ENCODE assay signal across 8 cellular contexts in the genomic region with DNA sequence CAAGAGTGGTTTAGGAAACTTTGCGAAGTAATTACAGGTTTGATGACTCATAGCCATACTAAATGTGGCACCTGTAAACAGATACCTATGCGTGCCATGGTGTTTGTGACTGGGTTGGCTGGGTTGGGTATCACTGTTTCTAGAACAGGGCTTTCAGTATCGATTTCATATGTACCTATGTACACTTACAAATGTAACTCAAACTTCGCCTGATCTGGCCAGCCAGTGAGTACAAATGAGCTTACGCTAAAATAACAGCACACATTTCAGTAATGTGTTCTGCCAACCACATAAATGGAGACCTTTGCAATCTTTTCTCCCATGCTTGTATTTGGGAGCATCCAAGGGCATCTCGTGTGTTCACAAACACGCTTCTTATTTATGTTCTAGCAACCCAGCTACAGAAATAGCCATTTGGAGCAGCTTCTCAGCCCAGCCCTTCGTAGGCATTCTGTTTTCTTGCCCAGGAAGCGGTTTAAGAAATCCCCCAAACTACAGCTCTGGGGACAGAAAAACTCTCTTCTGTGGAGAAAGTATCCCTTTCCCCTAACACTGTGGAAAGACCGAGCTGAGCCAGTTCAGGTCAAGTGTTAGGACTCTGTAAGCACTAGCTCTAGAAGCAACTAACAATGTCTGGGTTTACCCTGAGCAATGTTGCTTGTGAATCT. TPM values are rescaled to one million over a fixed set of nuclear protein-coding genes. Genes with fewer than 3 reads are reported as not detected.
A peak's percentile ranks its signal among the peaks of the same experiment; 100 is the strongest.
DNase-seq lines count a peak whose midpoint lies in the region; ATAC-seq, FAIRE-seq and TF ChIP-seq lines count a peak whose summit lies in the region.

No MANE protein-coding gene starts in this region.

- intact Hi-C loops in OCI-LY7 (cut with micrococcal nuclease; ENCODE audit: unreplicated experiment), result no loop called here
- intact Hi-C loops in K562 (cut with micrococcal nuclease), result no loop called here
- intact Hi-C loops in kidney (cut with DNase I), result no loop called here

- CTCF ChIA-PET in OCI-LY7 (lab: Charles Lee; ENCODE audit: unreplicated experiment), result no interaction called here
- CTCF ChIA-PET in K562 (lab: Yijun Ruan, JAX; ENCODE audit: low intra/inter-chr PET ratio), result no interaction called here
- CTCF ChIA-PET in SK-N-SH (lab: Yijun Ruan, JAX), result interaction anchor here (1.4 kb wide), 1 partner anchor 14 kb away, joined by 5 read pairs; no protein-coding TSS in a partner anchor

- WGBS in K562 (ENCODE audit: insufficient coverage, low coverage, missing lambda C conversion rate), result 58% methylated on average over 10 of the region's 10 CpGs
- WGBS in SK-N-SH (ENCODE audit: low lambda C conversion rate), result 87% methylated on average over 10 of the region's 10 CpGs

- no peak overlapping the region for H3K4me2 ChIP-seq in OCI-LY7 (ENCODE audit: low read length)
- H3K4me2 ChIP-seq in K562 (ENCODE audit: insufficient read depth, low read length), result no peak overlapping the region
- H3K4me2 ChIP-seq in SK-N-SH, result no peak overlapping the region

- H3K79me2 ChIP-seq in OCI-LY7 (ENCODE audit: insufficient read depth, low read depth, low read length), result no peaks in the 10 kb centered on the region
- no peaks in the 10 kb centered on the region for H3K79me2 ChIP-seq in K562 (ENCODE audit: control insufficient read depth, insufficient read depth, low read length)
- no peaks in the 10 kb centered on the region for H3K79me2 ChIP-seq in SK-N-SH (ENCODE audit: insufficient read depth)

- H3K36me3 ChIP-seq in OCI-LY7 (ENCODE audit: insufficient read depth, low read length), result no peaks in the 10 kb centered on the region
- no peaks in the 10 kb centered on the region for H3K36me3 ChIP-seq in K562 (ENCODE audit: control insufficient read depth, insufficient read depth, low read length)
- H3K36me3 ChIP-seq in SK-N-SH (replicated peaks in 1 of 2; ENCODE audit: control insufficient read depth in 1 of 2, insufficient read depth in 2 of 2, low read length in 1 of 2), result no peaks in the 10 kb centered on the region
- H3K36me3 ChIP-seq in kidney (ENCODE audit: control insufficient read depth in 1 of 2, insufficient read depth in 2 of 2, low read length in 2 of 2), result no peaks in the 10 kb centered on the region

- peak; percentile 90 for ATAC-seq in GM18508 (IDR thresholded peaks at IDR 0.05; ENCODE audit: insufficient read depth, unreplicated experiment)
- peak; percentile 97 for ATAC-seq in HG02678 (IDR thresholded peaks at IDR 0.05; ENCODE audit: unreplicated experiment)
- ATAC-seq in K562, result peak; percentile 22; the same call in 2 of the 3 replicates

- H3K4me3 ChIP-seq in OCI-LY7 (ENCODE audit: low read depth, low read length, poor library complexity, severe bottlenecking) (no peak overlapping the region), K562 (no peak overlapping the region), SK-N-SH (ENCODE audit: low read depth in 2 of 2, low read length in 1 of 2) (no peak overlapping the region), kidney (ENCODE audit: low read length in 2 of 2) (no peak overlapping the region)

- no peak for FAIRE-seq in K562 (lab: Jason Lieb, UNC)
- FAIRE-seq in kidney (lab: Jason Lieb, UNC), result no peak

- BruUV-seq in OCI-LY7 (replicated peaks; lab: Mats Ljungman, UMichigan) (no TSS peak), K562 (replicated peaks; lab: Mats Ljungman, UMichigan) (no TSS peak)

- no peak for TF ChIP-seq POLR2A in K562 (conservative IDR thresholded peaks at IDR 0.05)

- in situ Hi-C loops in K562 (cut with MboI), result no loop called here

- H4K20me1 ChIP-seq in OCI-LY7 (ENCODE audit: insufficient read depth, low read length), result no peaks in the 10 kb centered on the region
- H4K20me1 ChIP-seq in K562 (replicated peaks; ENCODE audit: control insufficient read depth, insufficient read depth, low read length), result no peaks in the 10 kb centered on the region
- H4K20me1 ChIP-seq in SK-N-SH (ENCODE audit: insufficient read depth), result no peaks in the 10 kb centered on the region

- no peaks in the 10 kb centered on the region for H3K27me3 ChIP-seq in K562 (ENCODE audit: control insufficient read depth in 2 of 2, insufficient read depth in 2 of 2, low read length in 2 of 2)
- H3K27me3 ChIP-seq in SK-N-SH (ENCODE audit: insufficient read depth), result no peaks in the 10 kb centered on the region

- no peaks in the 10 kb centered on the region for H3K9me3 ChIP-seq in OCI-LY7 (ENCODE audit: low read length)
- peaks cover 4% of the 10 kb centered on the region; the same call in 1 of the 2 replicates for H3K9me3 ChIP-seq in K562 (replicated peaks; ENCODE audit: control insufficient read depth, insufficient read depth, low read depth, low read length)
- no peaks in the 10 kb centered on the region for H3K9me3 ChIP-seq in SK-N-SH
- no peaks in the 10 kb centered on the region for H3K9me3 ChIP-seq in kidney (ENCODE audit: control insufficient read depth in 1 of 2, low read length in 2 of 2)

- H3F3A ChIP-seq in SK-N-SH (replicated peaks; ENCODE audit: insufficient read depth), result no peaks in the 10 kb centered on the region

- no peaks in the 10 kb centered on the region for H3K9me1 ChIP-seq in K562 (ENCODE audit: control insufficient read depth, insufficient read depth, low read length)

- DNase-seq in OCI-LY7 (ENCODE audit: low spot score) (no peak), K562 (ENCODE audit: extremely low read depth in 1 of 4, low spot score in 3 of 4) (no peak), NCI-H345 treated with DMSO at 0.1 percent for 48 hours (lab: John Stamatoyannopoulos, UW; ENCODE audit: unreplicated experiment) (no peak), SK-N-SH (no peak), kidney (no peak)
- DNase-seq in stimulated activated CD8-positive, alpha-beta memory T cell treated with anti-CD3 and anti-CD28 coated beads, Interleukin-15, amount 100 ng/mL, for 48 hours (ENCODE audit: low read depth in 2 of 2), result peak; percentile 36 to 37

- no peaks in the 10 kb centered on the region for H3K9me2 ChIP-seq in OCI-LY7 (ENCODE audit: insufficient read depth, low read length)
- no peaks in the 10 kb centered on the region for H3K9me2 ChIP-seq in SK-N-SH

- no peak for TF ChIP-seq RAD21 in K562 (CRISPR knock-in tag; conservative IDR thresholded peaks at IDR 0.05 in 1 of 2, IDR thresholded peaks at IDR 0.05 in 1 of 2)
- TF ChIP-seq RAD21 in SK-N-SH (IDR thresholded peaks at IDR 0.05; ENCODE audit: low read length), result no peak

- H3K4me1 ChIP-seq in OCI-LY7 (ENCODE audit: insufficient read depth, low read length, poor library complexity, severe bottlenecking) (no peaks in the 10 kb centered on the region), K562 (replicated peaks in 1 of 2; ENCODE audit: control insufficient read depth in 2 of 2, insufficient read depth in 2 of 2, low read length in 2 of 2) (peaks cover 11 to 50% of the 10 kb centered on the region in 2 experiments), SK-N-SH (ENCODE audit: control insufficient read depth in 1 of 2, insufficient read depth in 2 of 2, low read depth in 1 of 2, low read length in 1 of 2) (peaks cover 0 to 4% of the 10 kb centered on the region in 2 experiments; a peak in 2 of 4 replicates), kidney (ENCODE audit: control insufficient read depth in 1 of 2, insufficient read depth in 1 of 2, low read depth in 1 of 2, low read length in 2 of 2) (peaks cover 0 to 4% of the 10 kb centered on the region in 2 donors)

- TF ChIP-seq EP300 in K562 (IDR thresholded peaks at IDR 0.05; ENCODE audit: low read length) (no peak), SK-N-SH (IDR thresholded peaks at IDR 0.05; ENCODE audit: borderline replicate concordance in 1 of 2, low read depth in 1 of 2, low read length in 1 of 2) (no peak)

- TF ChIP-seq CTCF in OCI-LY7 (conservative IDR thresholded peaks at IDR 0.05; ENCODE audit: low read length) (no peak), K562 (IDR thresholded peaks at IDR 0.05 in 2 of 3, conservative IDR thresholded peaks at IDR 0.05 in 1 of 3; ENCODE audit: insufficient read depth in 2 of 3, low read depth in 1 of 3, low read length in 3 of 3) (no peak), SK-N-SH (IDR thresholded peaks at IDR 0.05) (no peak), kidney (IDR thresholded peaks at IDR 0.05; ENCODE audit: borderline replicate concordance, extremely low read depth, insufficient read depth) (no peak)

- no peak overlapping the region for H3K9ac ChIP-seq in K562 (ENCODE audit: insufficient read depth in 1 of 2, low read depth in 2 of 2, low read length in 2 of 2)
- no peak overlapping the region for H3K9ac ChIP-seq in SK-N-SH
- H3K9ac ChIP-seq in kidney (ENCODE audit: low read length in 2 of 2), result no peak overlapping the region

- peak overlapping the region; percentile 16; the same call in 1 of the 2 replicates for H2AFZ ChIP-seq in OCI-LY7 (ENCODE audit: low read length)
- peak overlapping the region; percentile 87 for H2AFZ ChIP-seq in K562 (ENCODE audit: low read depth, low read length)
- no peak overlapping the region for H2AFZ ChIP-seq in SK-N-SH (ENCODE audit: low read depth)

- POLR2A ChIA-PET in OCI-LY7 (lab: Charles Lee) (interaction anchor here (0.6 to 1.9 kb wide), 2 partner anchors 18 to 71 kb away, joined by 3 to 7 read pairs; no protein-coding TSS in a partner anchor), K562 (lab: Yijun Ruan, JAX) (interaction anchor here (0.9 to 1.1 kb wide), 2 partner anchors 9 to 18 kb away, joined by 4 read pairs; no protein-coding TSS in a partner anchor), SK-N-SH (lab: Yijun Ruan, JAX) (interaction anchor here (0.6 kb wide), 1 partner anchor 142 kb away, joined by 3 read pairs; no protein-coding TSS in a partner anchor)

- no peak overlapping the region for H3K27ac ChIP-seq in OCI-LY7 (ENCODE audit: low read depth, low read length, poor library complexity, severe bottlenecking)
- no peak overlapping the region; the same call in 2 of the 3 replicates for H3K27ac ChIP-seq in K562 (ENCODE audit: extremely low read depth, low read depth, low read length)
- no peak overlapping the region for H3K27ac ChIP-seq in SK-N-SH (ENCODE audit: low read depth in 2 of 2, low read length in 1 of 2)
- H3K27ac ChIP-seq in kidney (ENCODE audit: low read depth in 2 of 2, low read length in 2 of 2), result no peak overlapping the region

RNA-seq across cellular contexts. Expression of a gene that starts 42.3 kb away (rescaled TPM):
- 30.8 and 37.4 TPM in 2 replicates for total RNA-seq in OCI-LY7 (2014; rRNA removed; shearing (Covaris generic))
- total RNA-seq in OCI-LY7 (2022) (26.2 and 33.5 TPM in 2 replicates), K562 (2014; rRNA removed) (8.8 and 10.4 TPM in 2 replicates), K562 (2014; rRNA removed; fragmentation: Illumina TruSeq; extraction: Trizol) (14.1 and 16.7 TPM in 2 replicates), K562 (2015; rRNA removed; fragmentation: Illumina TruSeq; extraction: Trizol) (16.4 and 16.8 TPM in 2 replicates), K562 (2021) (9.1 and 11.3 TPM in 2 replicates), kidney (14.1 TPM)
- total RNA-seq in K562 (2011; cell fraction: chromatin; rRNA removed; ENCODE audit: low replicate concordance), result 9.7 and 33.5 TPM in 2 replicates
- 4.5 and 5.0 TPM in 2 replicates for total RNA-seq in K562 (2011; cell fraction: nucleolus; rRNA removed)
- 16.9 and 28.1 TPM in 2 replicates for total RNA-seq in K562 (2011; cell fraction: nucleoplasm; rRNA removed)
- polyA plus RNA-seq in K562 (2011; rRNA removed) (11.7 and 16.1 TPM in 2 replicates), K562 (2014; fragmentation: Illumina TruSeq; extraction: Trizol) (10.2 and 13.1 TPM in 2 replicates), K562 (2014; fragmentation: Nextera tagmentation; extraction: Ambion mirVana) (10 to 100 TPM in 1 of 2 experiments, 1 to 10 TPM in 1; 7.5 to 12.8 TPM), K562 (2014; rRNA removed) (13.8 and 15.5 TPM in 2 replicates), SK-N-SH (2012; rRNA removed) (7.4 and 11.2 TPM in 2 replicates), kidney (ENCODE audit: insufficient read depth, low read depth, low replicate concordance) (8.9 TPM)
- 1.5 and 3.5 TPM in 2 replicates for polyA plus RNA-seq in K562 (2011; cell fraction: cytosol; rRNA removed)
- 21.2 and 29.7 TPM in 2 replicates for polyA plus RNA-seq in K562 (2011; cell fraction: nucleus; rRNA removed)
- 8.0 and 8.2 TPM in 2 replicates for polyA plus RNA-seq in K562 (2012)
- 9.9 and 14.2 TPM in 2 replicates for polyA minus RNA-seq in K562 (2011; rRNA and poly(A)+ RNA removed)
- polyA minus RNA-seq in K562 (2011; cell fraction: cytosol; rRNA and poly(A)+ RNA removed), result 1.9 and 5.3 TPM in 2 replicates
- 20.6 and 41.8 TPM in 2 replicates for polyA minus RNA-seq in K562 (2011; cell fraction: nucleus; rRNA and poly(A)+ RNA removed)
- polyA plus RNA-seq in SK-N-SH (2012; cell fraction: cytosol; rRNA removed), result 4.4 and 4.6 TPM in 2 replicates
- polyA plus RNA-seq in SK-N-SH (2012; cell fraction: nucleus; rRNA removed), result 18.5 and 41.5 TPM in 2 replicates

Comparison
In these comparisons a context has a peak if more than half of its experiments do, and no peak if none do; other contexts are left out.
1. ATAC-seq: peak in every context shown above with its lines; median percentile 97 in HG02678; 90 in GM18508; 22 in K562.
2. DNase-seq: peak in stimulated activated CD8-positive, alpha-beta memory T cell treated with anti-CD3 and anti-CD28 coated beads, Interleukin-15, amount 100 ng/mL, for 48 hours (2 of 2); none in OCI-LY7 (single experiment), K562 (0 of 4), NCI-H345 treated with DMSO at 0.1 percent for 48 hours (single experiment), SK-N-SH (single experiment) and kidney (single experiment).